In genomic region chr4:169099775-169100180, GRCh38 we compare ENCODE assay signal across 10 cellular contexts.
A peak's percentile ranks its signal among the peaks of the same experiment; 100 is the strongest.
DNase-seq lines count a peak whose midpoint lies in the region; ATAC-seq and TF ChIP-seq lines count a peak whose summit lies in the region.
"Had no signal": no experiment of that assay in that cellular context is flagged by ENCODE, and none has a peak within 500 bp of the region (broad histone marks: within the 10 kb centered on the region; RNA-seq: fewer than 3 reads in every experiment).

No MANE protein-coding gene starts in this region.

- H3K27ac Mint-ChIP-seq in activated naive CD8-positive, alpha-beta T cell treated with anti-CD3 and anti-CD28 coated beads, Interleukin-2, amount 50 U/mL, for 24 hours = no peak overlapping the region
- H3K27ac Mint-ChIP-seq in activated naive CD8-positive, alpha-beta T cell treated with anti-CD3 and anti-CD28 coated beads for 36 hours = no peak overlapping the region
- H3K27ac Mint-ChIP-seq in activated naive CD4-positive, alpha-beta T cell treated with anti-CD3 and anti-CD28 coated beads, Interleukin-2, amount 50 U/mL, for 72 hours = no peak overlapping the region

- peak; percentile 50 for ATAC-seq in activated naive CD8-positive, alpha-beta T cell treated with anti-CD3 and anti-CD28 coated beads, Interleukin-2, amount 50 U/mL, for 24 hours
- ATAC-seq in HG03457 (IDR thresholded peaks at IDR 0.05; ENCODE audit: unreplicated experiment) (peak; percentile 51), gastroesophageal sphincter (peak; percentile 69), aorta (ENCODE audit: low FRiP score) (peak; percentile 63), HG02884 (IDR thresholded peaks at IDR 0.05; ENCODE audit: unreplicated experiment) (no peak)
- ATAC-seq in activated naive CD4-positive, alpha-beta T cell treated with anti-CD3 and anti-CD28 coated beads, Interleukin-2, amount 50 U/mL, for 72 hours = no peak

- TF ChIP-seq EP300 in gastroesophageal sphincter (IDR thresholded peaks at IDR 0.05) = no peak

- TF ChIP-seq CTCF in gastroesophageal sphincter (IDR thresholded peaks at IDR 0.05) = no peak

- H3K4me3 Mint-ChIP-seq in activated naive CD8-positive, alpha-beta T cell treated with anti-CD3 and anti-CD28 coated beads, Interleukin-2, amount 50 U/mL, for 24 hours = no peak overlapping the region
- H3K4me3 Mint-ChIP-seq in activated naive CD8-positive, alpha-beta T cell treated with anti-CD3 and anti-CD28 coated beads for 36 hours = no peak overlapping the region
- H3K4me3 Mint-ChIP-seq: nephron progenitor cell had no signal

- TF ChIP-seq POLR2A in gastroesophageal sphincter (IDR thresholded peaks at IDR 0.05) = no peak

- H3K36me3 Mint-ChIP-seq in activated naive CD8-positive, alpha-beta T cell treated with anti-CD3 and anti-CD28 coated beads, Interleukin-2, amount 50 U/mL, for 24 hours (ENCODE audit: low read depth) = no peaks in the 10 kb centered on the region
- H3K36me3 Mint-ChIP-seq in activated naive CD8-positive, alpha-beta T cell treated with anti-CD3 and anti-CD28 coated beads for 36 hours = no peaks in the 10 kb centered on the region
- H3K36me3 Mint-ChIP-seq in activated naive CD4-positive, alpha-beta T cell treated with anti-CD3 and anti-CD28 coated beads, Interleukin-2, amount 50 U/mL, for 72 hours = peaks cover 0 to 4% of the 10 kb centered on the region in 2 donors

- H3K9me3 ChIP-seq in gastroesophageal sphincter (no peaks in the 10 kb centered on the region), aorta (ENCODE audit: control insufficient read depth, low read length) (no peaks in the 10 kb centered on the region)
- H3K9me3 ChIP-seq: suprapubic skin had no signal

- 10 to 36% methylated on average over 2 to 3 of the region's 3 CpGs for WGBS in gastroesophageal sphincter (ENCODE audit: low coverage in 1 of 2), 2 donors
- WGBS in aorta, 2 donors = 5% methylated on average over 3 of the region's 3 CpGs

- H3K27me3 Mint-ChIP-seq in activated naive CD8-positive, alpha-beta T cell treated with anti-CD3 and anti-CD28 coated beads, Interleukin-2, amount 50 U/mL, for 24 hours = peaks cover 2% of the 10 kb centered on the region
- peaks cover 7% of the 10 kb centered on the region for H3K27me3 Mint-ChIP-seq in activated naive CD8-positive, alpha-beta T cell treated with anti-CD3 and anti-CD28 coated beads for 36 hours

- H3K27ac ChIP-seq in gastroesophageal sphincter (peak overlapping the region in 3 of 4 donors; percentile 39 to 80 (median 60)), aorta (ENCODE audit: low read depth in 1 of 2, low read length in 2 of 2) (peak overlapping the region; percentile 45 to 86)
- H3K27ac ChIP-seq: suprapubic skin had no signal

- peaks cover 0 to 37% of the 10 kb centered on the region in 2 donors for H3K36me3 ChIP-seq in gastroesophageal sphincter
- peaks cover 0 to 1% of the 10 kb centered on the region in 2 donors for H3K36me3 ChIP-seq in aorta (ENCODE audit: control insufficient read depth in 1 of 2, insufficient read depth in 2 of 2, low read length in 1 of 2)

- intact Hi-C loops in aorta (cut with DNase I) = loop anchor here in 1 of 2 donors (5.0 kb wide), 1 partner anchor 37 kb away; no protein-coding TSS in a partner anchor

- H3K9me3 Mint-ChIP-seq in activated naive CD8-positive, alpha-beta T cell treated with anti-CD3 and anti-CD28 coated beads, Interleukin-2, amount 50 U/mL, for 24 hours = no peaks in the 10 kb centered on the region
- no peaks in the 10 kb centered on the region for H3K9me3 Mint-ChIP-seq in activated naive CD8-positive, alpha-beta T cell treated with anti-CD3 and anti-CD28 coated beads for 36 hours
- peaks cover 4 to 5% of the 10 kb centered on the region in 2 donors for H3K9me3 Mint-ChIP-seq in activated naive CD4-positive, alpha-beta T cell treated with anti-CD3 and anti-CD28 coated beads, Interleukin-2, amount 50 U/mL, for 72 hours
- H3K9me3 Mint-ChIP-seq: nephron progenitor cell had no signal

- no peaks in the 10 kb centered on the region for H3K27me3 ChIP-seq in gastroesophageal sphincter
- H3K27me3 ChIP-seq in aorta (ENCODE audit: control insufficient read depth in 1 of 2, insufficient read depth in 2 of 2, low read length in 1 of 2) = no peaks in the 10 kb centered on the region
- H3K27me3 ChIP-seq: suprapubic skin had no signal

- DNase-seq in activated naive CD8-positive, alpha-beta T cell treated with anti-CD3 and anti-CD28 coated beads, Interleukin-2, amount 50 U/mL, for 24 hours = no peak
- DNase-seq in activated naive CD8-positive, alpha-beta T cell treated with anti-CD3 and anti-CD28 coated beads for 36 hours = no peak
- DNase-seq in aorta (no peak), DMS153 (lab: John Stamatoyannopoulos, UW) (no peak)
- DNase-seq in activated naive CD4-positive, alpha-beta T cell treated with anti-CD3 and anti-CD28 coated beads, Interleukin-2, amount 50 U/mL, for 72 hours (ENCODE audit: low spot score in 2 of 2) = no peak
- DNase-seq: nephron progenitor cell had no signal

- H3K4me1 ChIP-seq in gastroesophageal sphincter (peaks cover 5 to 32% (median 6%) of the 10 kb centered on the region in 3 donors), aorta (ENCODE audit: control insufficient read depth in 1 of 2, insufficient read depth in 2 of 2, low read length in 2 of 2) (peaks cover 7 to 9% of the 10 kb centered on the region in 2 donors)

- H3K4me1 Mint-ChIP-seq in activated naive CD8-positive, alpha-beta T cell treated with anti-CD3 and anti-CD28 coated beads, Interleukin-2, amount 50 U/mL, for 24 hours = peaks cover 12% of the 10 kb centered on the region
- peaks cover 2% of the 10 kb centered on the region for H3K4me1 Mint-ChIP-seq in activated naive CD8-positive, alpha-beta T cell treated with anti-CD3 and anti-CD28 coated beads for 36 hours

- H3K4me3 ChIP-seq in gastroesophageal sphincter = no peak overlapping the region
- no peak overlapping the region for H3K4me3 ChIP-seq in aorta (ENCODE audit: low read length in 2 of 2)
- H3K4me3 ChIP-seq: suprapubic skin had no signal

Comparison
In these comparisons a context has a peak if more than half of its experiments do, and no peak if none do; other contexts are left out.
1. ATAC-seq: peak in activated naive CD8-positive, alpha-beta T cell treated with anti-CD3 and anti-CD28 coated beads, Interleukin-2, amount 50 U/mL, for 24 hours (single experiment), HG03457 (single experiment), gastroesophageal sphincter (single experiment) and aorta (single experiment); none in activated naive CD4-positive, alpha-beta T cell treated with anti-CD3 and anti-CD28 coated beads, Interleukin-2, amount 50 U/mL, for 72 hours (0 of 2) and HG02884 (single experiment).